In the genomic region with DNA sequence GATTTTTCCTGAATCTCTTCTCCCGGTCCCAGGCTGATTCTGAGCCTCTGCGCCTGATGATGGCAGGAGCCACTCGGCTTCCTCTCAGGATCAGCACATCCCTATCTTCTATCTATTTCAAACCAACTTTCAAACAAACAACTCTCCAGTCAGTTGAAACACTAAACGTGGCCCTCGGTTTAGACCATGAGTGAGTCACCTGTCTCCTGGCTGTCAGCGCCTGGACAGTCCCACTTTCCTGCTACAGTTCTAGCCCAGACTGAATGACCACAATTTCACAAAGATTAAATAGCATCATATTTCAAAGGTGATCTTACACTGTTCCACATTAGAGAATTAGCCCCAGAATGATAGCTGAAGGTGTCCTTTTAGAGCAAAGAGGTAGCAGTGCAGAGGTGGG, we compare ENCODE assay signal across 23 cellular contexts. TPM values are rescaled to one million over a fixed set of nuclear protein-coding genes. Genes with fewer than 3 reads are reported as not detected.
"Had no signal": no experiment of that assay in that cellular context is flagged by ENCODE, and none has a peak within 500 bp of the region (broad histone marks: within the 10 kb centered on the region; RNA-seq: fewer than 3 reads in every experiment).

No MANE protein-coding gene starts in this region.

- H3K4me1 Mint-ChIP-seq: immature natural killer cell had no signal

- H3K36me3 ChIP-seq: gastrocnemius medialis, ovary, right atrium auricular region had no signal

- H3K27ac ChIP-seq: gastrocnemius medialis, ovary, right atrium auricular region had no signal

- FAIRE-seq: endometrium, keratinocyte, small intestine, urothelium cell line had no signal

- H3K4me3 ChIP-seq: gastrocnemius medialis, lung, ovary, right atrium auricular region had no signal

- H3K27ac Mint-ChIP-seq: immature natural killer cell; naive thymus-derived CD4-positive, alpha-beta T cell had no signal

- H3K4me1 ChIP-seq: gastrocnemius medialis, right atrium auricular region had no signal

- DNase-seq: effector memory CD4-positive, alpha-beta T cell; gastrocnemius medialis; immature natural killer cell; left cardiac atrium; left ventricle myocardium superior; mesenchymal stem cell; midbrain; naive thymus-derived CD4-positive, alpha-beta T cell; nucleus accumbens; ovary; small intestine; stimulated activated CD4-positive, alpha-beta T cell treated with anti-CD3 and anti-CD28 coated beads, Interleukin-2, amount 100 ng/mL, for 48 hours; stimulated activated naive CD4-positive, alpha-beta T cell treated with Interleukin-2 at 50 U/mL for 16 hours; trophoblast cell had no signal

- H3K4me3 Mint-ChIP-seq: immature natural killer cell; naive thymus-derived CD4-positive, alpha-beta T cell; neural crest cell had no signal

- ATAC-seq: esophagus mucosa; gastrocnemius medialis; left cardiac atrium; left ventricle myocardium superior; naive thymus-derived CD4-positive, alpha-beta T cell had no signal

- H3K36me3 Mint-ChIP-seq: immature natural killer cell; naive thymus-derived CD4-positive, alpha-beta T cell had no signal

- H3K9me3 ChIP-seq: gastrocnemius medialis, ovary, right atrium auricular region had no signal

- H3K27me3 ChIP-seq: ovary, right atrium auricular region had no signal

- H3K9me3 Mint-ChIP-seq: immature natural killer cell; naive thymus-derived CD4-positive, alpha-beta T cell; neural crest cell had no signal

RNA-seq across cellular contexts. Expression of gene SLC6A19, which starts 6.2 kb away (rescaled TPM):
- total RNA-seq: esophagus mucosa; fibroblast of villous mesenchyme; left cardiac atrium; left ventricle myocardium superior; naive thymus-derived CD4-positive, alpha-beta T cell; neural crest cell; right atrium auricular region had no signal
- polyA plus RNA-seq: immature natural killer cell; keratinocyte; lung; naive thymus-derived CD4-positive, alpha-beta T cell; ovary had no signal

RNA-seq across cellular contexts. Expression of gene SLC6A18, which starts 17.6 kb away (rescaled TPM):
- total RNA-seq: esophagus mucosa; fibroblast of villous mesenchyme; gastrocnemius medialis; left cardiac atrium; left ventricle myocardium superior; lung; naive thymus-derived CD4-positive, alpha-beta T cell; neural crest cell; ovary; posterior vena cava; right atrium auricular region had no signal
- polyA plus RNA-seq: immature natural killer cell; keratinocyte; lung; naive thymus-derived CD4-positive, alpha-beta T cell; ovary had no signal
